In genomic region chr9:63781390-63781789, GRCh38 we compare ENCODE assay signal across 8 cellular contexts.
DNase-seq lines count a peak whose midpoint lies in the region; ATAC-seq and TF ChIP-seq lines count a peak whose summit lies in the region.
"Not testable (repeated sequence)": the region's sequence is repeated elsewhere in the genome, so short reads cannot be mapped to it uniquely, and the experiment has no call there.

No MANE protein-coding gene starts in this region.

- peak; percentile 100 for ATAC-seq in GM19452 (IDR thresholded peaks at IDR 0.05; ENCODE audit: unreplicated experiment)
- ATAC-seq in HG02642 (IDR thresholded peaks at IDR 0.05; ENCODE audit: poor library complexity, unreplicated experiment), result peak; percentile 96
- ATAC-seq in HG03378 (IDR thresholded peaks at IDR 0.05; ENCODE audit: unreplicated experiment), result peak; percentile 98
- ATAC-seq in RWPE2 (ENCODE audit: low read depth), result 0 out of 3 replicates have a peak, but pooled peaks have one; percentile 44
- peak; percentile 59 for ATAC-seq in body of pancreas

- TF ChIP-seq POLR2A in body of pancreas (IDR thresholded peaks at IDR 0.05); testis (IDR thresholded peaks at IDR 0.05): not testable (repeated sequence)

- not testable (repeated sequence) for H3K27ac ChIP-seq in RWPE2 (ENCODE audit: poor library complexity, severe bottlenecking); body of pancreas; testis

- not testable (repeated sequence) for H3K4me1 ChIP-seq in RWPE2 (ENCODE audit: insufficient read depth, poor library complexity, severe bottlenecking); body of pancreas; testis

- not testable (repeated sequence) for H3K27me3 ChIP-seq in GM06990 (replicated peaks; ENCODE audit: control insufficient read depth, insufficient read depth, low read length); RWPE2 (ENCODE audit: insufficient read depth, poor library complexity, severe bottlenecking); body of pancreas; testis

- DNase-seq in GM06990 (ENCODE audit: extremely low read depth, insufficient read length) (peak; percentile 26), left kidney (ENCODE audit: low read depth, low spot score) (peak; percentile 6), testis (peak; percentile 31)
- DNase-seq in RWPE2 (ENCODE audit: low spot score); body of pancreas: not testable (repeated sequence)

- H3K4me3 ChIP-seq in GM06990 (replicated peaks; ENCODE audit: low read depth, low read length); RWPE2 (ENCODE audit: severe bottlenecking); body of pancreas: not testable (repeated sequence)
- H3K4me3 ChIP-seq in testis, result peak overlapping the region in 1 of 2 donors; percentile 39

- intact Hi-C loops in body of pancreas (cut with DNase I); testis (cut with DNase I; ENCODE audit: low total_unique reads): not testable (repeated sequence)

- not testable (repeated sequence) for TF ChIP-seq CTCF in GM06990 (IDR thresholded peaks at IDR 0.05; ENCODE audit: insufficient read depth, low read length, poor library complexity, severe bottlenecking); RWPE2 (IDR thresholded peaks at IDR 0.05; ENCODE audit: poor library complexity, severe bottlenecking); body of pancreas (IDR thresholded peaks at IDR 0.05); testis (IDR thresholded peaks at IDR 0.05)

- H3K36me3 ChIP-seq in GM06990 (ENCODE audit: control insufficient read depth, insufficient read depth, low read length); RWPE2 (ENCODE audit: low read depth); body of pancreas (replicated peaks in 1 of 2; ENCODE audit: insufficient read depth in 1 of 2, low read depth in 2 of 2); testis (ENCODE audit: low read depth, missing control alignments): not testable (repeated sequence)

- not testable (repeated sequence) for H3K9me3 ChIP-seq in RWPE2 (ENCODE audit: severe bottlenecking); body of pancreas; testis

- WGBS in body of pancreas, 2 donors, result 15 to 22% methylated on average over 14 to 35 of the region's 35 CpGs
- 12 to 35% methylated on average over 18 of the region's 35 CpGs for WGBS in testis, 2 donors

Comparison
In these comparisons a context has a peak if more than half of its experiments do, and no peak if none do; other contexts are left out.
1. ATAC-seq: peak in every context shown above with its lines; median percentile 100 in GM19452; 98 in HG03378; 96 in HG02642; 59 in body of pancreas; 44 in RWPE2.